2 cellular contexts compared by ENCODE assay signal in genomic region chr6:148855744-148856143, GRCh38.
TF ChIP-seq lines count a peak whose summit lies in the region.

No MANE protein-coding gene starts in this region.

TF ChIP-seq in GM23338, 12 proteins besides CTCF, POLR2A, EP300 and RAD21 (continued from another document):
- TF ChIP-seq ZNF462 (CRISPR knock-in tag; IDR thresholded peaks at IDR 0.05) (no peak), JUNB (IDR thresholded peaks at IDR 0.05; ENCODE audit: unreplicated experiment) (no peak), POLR2AphosphoS5 (IDR thresholded peaks at IDR 0.05; ENCODE audit: low read depth) (no peak), EZH2 (IDR thresholded peaks at IDR 0.05; ENCODE audit: low read depth, unreplicated experiment) (no peak), ZNF331 (CRISPR knock-in tag; IDR thresholded peaks at IDR 0.05; ENCODE audit: low read depth) (no peak), ETS1 (IDR thresholded peaks at IDR 0.05) (no peak), NANOG (IDR thresholded peaks at IDR 0.05; ENCODE audit: borderline replicate concordance) (no peak), ZNF114 (CRISPR knock-in tag; IDR thresholded peaks at IDR 0.05) (no peak), CREB1 (CRISPR knock-in tag; IDR thresholded peaks at IDR 0.05; ENCODE audit: low read depth) (no peak), REST (IDR thresholded peaks at IDR 0.05; ENCODE audit: unreplicated experiment) (no peak)
TF ChIP-seq in GM23338: peak in this region for 0.

TF ChIP-seq in H1, 55 proteins besides CTCF, POLR2A, EP300 and RAD21 (continued from another document):
- no peak for TF ChIP-seq ATF2 (IDR thresholded peaks at IDR 0.05; ENCODE audit: low read length)
- TF ChIP-seq CTBP2 (IDR thresholded peaks at IDR 0.05; ENCODE audit: borderline replicate concordance, insufficient read depth, insufficient read length, low read length): no peak
- no peak for TF ChIP-seq SAP30 (IDR thresholded peaks at IDR 0.05; ENCODE audit: insufficient read depth, insufficient replicate concordance, low read length)
- no peak for TF ChIP-seq SRF (IDR thresholded peaks at IDR 0.05; ENCODE audit: low read depth, low read length)
- no peak for TF ChIP-seq NANOG (IDR thresholded peaks at IDR 0.05; ENCODE audit: insufficient read depth, low read depth, low read length, poor library complexity, severe bottlenecking)
- TF ChIP-seq EGR1 (IDR thresholded peaks at IDR 0.05; ENCODE audit: borderline replicate concordance, low read depth, low read length): no peak
- no peak for TF ChIP-seq HDAC6 (IDR thresholded peaks at IDR 0.05; ENCODE audit: low read depth, low read length)
